Comparison of ENCODE assay signal across 1 cellular context in genomic region chr3:184142199-184142598, GRCh38.
TF ChIP-seq lines count a peak whose summit lies in the region.

No MANE protein-coding gene starts in this region.

TF ChIP-seq in GM12878, 131 proteins besides CTCF, POLR2A, EP300 and RAD21:
- TF ChIP-seq RAD51 (IDR thresholded peaks at IDR 0.05) (no peak), TCF12 (IDR thresholded peaks at IDR 0.05; ENCODE audit: low read depth, low read length) (no peak), MYC (IDR thresholded peaks at IDR 0.05; ENCODE audit: insufficient read depth, insufficient read length, insufficient replicate concordance, low read length, severe bottlenecking) (no peak), GABPA (IDR thresholded peaks at IDR 0.05; ENCODE audit: low read depth) (no peak), POLR2AphosphoS5 (IDR thresholded peaks at IDR 0.05; ENCODE audit: low read length) (0 out of 2 replicates have a peak, but pooled peaks have one; percentile 8), RCOR1 (conservative IDR thresholded peaks at IDR 0.05; ENCODE audit: low read depth, low read length) (no peak), ZBTB4 (CRISPR knock-in tag; IDR thresholded peaks at IDR 0.05) (no peak), EGR1 (IDR thresholded peaks at IDR 0.05; ENCODE audit: borderline replicate concordance in 1 of 2, low read depth in 2 of 2, low read length in 2 of 2) (no peak)
TF ChIP-seq in GM12878: peak in this region for 1.
